In genomic region chr5:132464155-132464939, GRCh38 we compare ENCODE assay signal across 2 cellular contexts.
TF ChIP-seq lines count a peak whose summit lies in the region.

No MANE protein-coding gene starts in this region.

TF ChIP-seq in SK-N-SH, 30 proteins besides CTCF, POLR2A, EP300 and RAD21 (continued from another document):
- TF ChIP-seq SIN3A (IDR thresholded peaks at IDR 0.05; ENCODE audit: borderline replicate concordance, low read depth, low read length) (no peak), YY1 (IDR thresholded peaks at IDR 0.05; ENCODE audit: low read depth) (no peak), CHD2 (IDR thresholded peaks at IDR 0.05; ENCODE audit: low read length, partially characterized antibody) (no peak), MAX (IDR thresholded peaks at IDR 0.05; ENCODE audit: low read depth) (no peak)
TF ChIP-seq in SK-N-SH: peak in this region for 0.

TF ChIP-seq in SK-N-SH treated with all-trans-retinoic acid at 6 μM for 48 hours, 23 proteins besides CTCF, POLR2A, EP300 and RAD21 (continued from another document):
- no peak for TF ChIP-seq TSHZ2 (CRISPR knock-in tag; IDR thresholded peaks at IDR 0.05)
